Comparison of ENCODE assay signal across 23 cellular contexts in genomic region chr4:140189846-140190245, GRCh38.
"Had no signal": no experiment of that assay in that cellular context is flagged by ENCODE, and none has a peak within 500 bp of the region (broad histone marks: within the 10 kb centered on the region; RNA-seq: fewer than 3 reads in every experiment).

No MANE protein-coding gene starts in this region.

- H3K27ac ChIP-seq: colonic mucosa, coronary artery, dorsolateral prefrontal cortex, epithelial cell of prostate, esophagus muscularis mucosa, foreskin keratinocyte, gastrocnemius medialis, gastroesophageal sphincter, heart left ventricle, heart right ventricle had no signal

- H3K36me3 ChIP-seq: colonic mucosa, esophagus muscularis mucosa, esophagus squamous epithelium, gastrocnemius medialis, gastroesophageal sphincter, heart left ventricle, heart right ventricle had no signal

- H3K9me3 ChIP-seq: colonic mucosa, esophagus muscularis mucosa, esophagus squamous epithelium, gastrocnemius medialis, gastroesophageal sphincter, heart left ventricle, heart right ventricle had no signal

- H3K27me3 ChIP-seq: colonic mucosa, dorsolateral prefrontal cortex, esophagus muscularis mucosa, esophagus squamous epithelium, gastrocnemius medialis, gastroesophageal sphincter, heart left ventricle, heart right ventricle had no signal

- ATAC-seq: effector memory CD8-positive, alpha-beta T cell; esophagus mucosa; foreskin keratinocyte; gastrocnemius medialis; gastroesophageal sphincter; heart left ventricle; heart right ventricle had no signal

- H3K4me1 ChIP-seq: gastrocnemius medialis had no signal

- H3K4me3 ChIP-seq: colonic mucosa, coronary artery, dorsolateral prefrontal cortex, esophagus muscularis mucosa, esophagus squamous epithelium, gastrocnemius medialis, gastroesophageal sphincter, heart left ventricle, heart right ventricle had no signal

- DNase-seq: colonic mucosa; cortex of kidney; dermis blood vessel endothelial cell; dorsolateral prefrontal cortex; effector CD4-positive, alpha-beta T cell; effector CD8-positive, alpha-beta T cell; effector memory CD4-positive, alpha-beta T cell; effector memory CD8-positive, alpha-beta T cell; endodermal cell; erythroblast; esophagus squamous epithelium; foreskin fibroblast; gastrocnemius medialis; glutamatergic neuron; head of caudate nucleus; heart left ventricle; heart right ventricle had no signal
